In the genomic region with DNA sequence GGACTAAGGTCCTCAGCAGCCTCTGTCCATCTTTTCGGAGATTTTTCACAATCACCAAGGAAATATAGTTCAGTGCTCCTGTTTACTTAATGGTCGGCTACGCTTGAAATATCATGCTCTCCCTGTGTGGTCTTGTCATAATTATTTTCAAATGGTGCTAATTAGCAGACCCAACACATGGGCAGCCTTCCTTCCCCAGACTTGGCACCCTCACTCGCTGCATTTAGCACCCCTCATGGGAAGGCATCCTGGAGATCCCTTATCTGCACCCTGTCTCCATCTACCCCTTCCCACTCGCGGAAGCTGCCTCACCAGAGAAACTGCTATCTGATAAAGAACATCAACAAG, we compare ENCODE assay signal across 17 cellular contexts.
A peak's percentile ranks its signal among the peaks of the same experiment; 100 is the strongest.
DNase-seq lines count a peak whose midpoint lies in the region; ATAC-seq and TF ChIP-seq lines count a peak whose summit lies in the region.
"Had no signal": no experiment of that assay in that cellular context is flagged by ENCODE, and none has a peak within 500 bp of the region (broad histone marks: within the 10 kb centered on the region; RNA-seq: fewer than 3 reads in every experiment).

No MANE protein-coding gene starts in this region.

- H3K9ac ChIP-seq in Karpas-422 (ENCODE audit: low read length) (no peak overlapping the region), smooth muscle cell (ENCODE audit: low read depth) (no peak overlapping the region)
- H3K9ac ChIP-seq: BLaER1 treated with 17β-estradiol and CSF1 and Interleukin-3, amounts not matched to agents 10 nM and 100 nM had no signal

- H3K4me3 ChIP-seq in Karpas-422 (ENCODE audit: low read length) (no peak overlapping the region), smooth muscle cell (no peak overlapping the region)
- H3K4me3 ChIP-seq: A549; BLaER1 treated with 17β-estradiol and CSF1 and Interleukin-3, amounts not matched to agents 10 nM and 100 nM; GM12878; HAP-1 had no signal

- no peaks in the 10 kb centered on the region for H3K9me2 ChIP-seq in Karpas-422 (replicated peaks; ENCODE audit: insufficient read depth, low read length)

- no peaks in the 10 kb centered on the region for H4K20me1 ChIP-seq in Karpas-422 (ENCODE audit: insufficient read depth, low read depth, low read length)
- H4K20me1 ChIP-seq in smooth muscle cell (ENCODE audit: low read depth) = no peaks in the 10 kb centered on the region
- H4K20me1 ChIP-seq: BLaER1 treated with 17β-estradiol and CSF1 and Interleukin-3, amounts not matched to agents 10 nM and 100 nM had no signal

- H2AFZ ChIP-seq in Karpas-422 (ENCODE audit: low read length) (0 out of 2 replicates have a peak overlapping the region, but pooled peaks have one; percentile 30), smooth muscle cell (ENCODE audit: low read depth) (peak overlapping the region; percentile 50)

- H3K4me2 ChIP-seq in Karpas-422 (ENCODE audit: low read depth, low read length, poor library complexity, severe bottlenecking) = no peak overlapping the region
- H3K4me2 ChIP-seq in smooth muscle cell = no peak overlapping the region
- H3K4me2 ChIP-seq: A549 had no signal

- H3K9me3 ChIP-seq in Karpas-422 (ENCODE audit: low read length) = no peaks in the 10 kb centered on the region
- no peaks in the 10 kb centered on the region for H3K9me3 ChIP-seq in smooth muscle cell (replicated peaks; ENCODE audit: low read depth)
- H3K9me3 ChIP-seq: A549, BE2C, HAP-1 had no signal

- H3K27ac ChIP-seq in Karpas-422 (ENCODE audit: low read length) = no peak overlapping the region
- H3K27ac ChIP-seq in VCaP = peak overlapping the region; percentile 51; the same call in 1 of the 2 replicates
- no peak overlapping the region for H3K27ac ChIP-seq in smooth muscle cell (ENCODE audit: low read depth)
- H3K27ac ChIP-seq: A549; BLaER1 treated with 17β-estradiol and CSF1 and Interleukin-3, amounts not matched to agents 10 nM and 100 nM had no signal

- WGBS in smooth muscle cell (ENCODE audit: low lambda C conversion rate) = 57% methylated on average over 6 of the region's 6 CpGs

- H3F3A ChIP-seq in smooth muscle cell (ENCODE audit: low read depth) = no peaks in the 10 kb centered on the region

- ATAC-seq in HG02798 (IDR thresholded peaks at IDR 0.05; ENCODE audit: poor library complexity, unreplicated experiment) (peak; percentile 9), GM21576 (IDR thresholded peaks at IDR 0.05; ENCODE audit: unreplicated experiment) (no peak)

- H3K36me3 ChIP-seq in Karpas-422 (ENCODE audit: insufficient read depth, low read length) (no peaks in the 10 kb centered on the region), smooth muscle cell (ENCODE audit: low read depth) (no peaks in the 10 kb centered on the region)
- H3K36me3 ChIP-seq: BE2C; BLaER1 treated with 17β-estradiol and CSF1 and Interleukin-3, amounts not matched to agents 10 nM and 100 nM; HAP-1 had no signal

- no peaks in the 10 kb centered on the region for H3K79me2 ChIP-seq in Karpas-422 (ENCODE audit: low read length)
- H3K79me2 ChIP-seq in smooth muscle cell (ENCODE audit: low read depth) = no peaks in the 10 kb centered on the region

- H3K4me1 ChIP-seq in Karpas-422 (ENCODE audit: low read length) (peaks cover 16% of the 10 kb centered on the region), smooth muscle cell (ENCODE audit: low read depth) (no peaks in the 10 kb centered on the region)
- H3K4me1 ChIP-seq: BE2C, HAP-1 had no signal

- TF ChIP-seq CTCF in VCaP (conservative IDR thresholded peaks at IDR 0.05) = no peak
- no peak for TF ChIP-seq CTCF in smooth muscle cell (IDR thresholded peaks at IDR 0.05; ENCODE audit: borderline replicate concordance, insufficient read depth, poor library complexity, severe bottlenecking)

- H3K27me3 ChIP-seq in Karpas-422 (ENCODE audit: low read length) = no peaks in the 10 kb centered on the region
- no peaks in the 10 kb centered on the region for H3K27me3 ChIP-seq in smooth muscle cell (ENCODE audit: low read depth)
- H3K27me3 ChIP-seq: BE2C had no signal

- no peak for DNase-seq in Karpas-422
- DNase-seq in smooth muscle cell (lab: John Stamatoyannopoulos, UW; ENCODE audit: unreplicated experiment) = no peak
- no peak for DNase-seq in HK-2 (ENCODE audit: unreplicated experiment)
- DNase-seq in islet precursor cell = no peak
- DNase-seq: DMS 273 treated with DMSO at 0.1 percent for 48 hours, DMS79, GDM1, GOT3, HFFc6 had no signal
